9 cellular contexts compared by ENCODE assay signal in genomic region chr3:46935989-46936620, GRCh38. TPM values are rescaled to one million over a fixed set of nuclear protein-coding genes. Genes with fewer than 3 reads are reported as not detected.
DNase-seq lines count a peak whose midpoint lies in the region; ATAC-seq, FAIRE-seq and TF ChIP-seq lines count a peak whose summit lies in the region.
"Had no signal": no experiment of that assay in that cellular context is flagged by ENCODE, and none has a peak within 500 bp of the region (broad histone marks: within the 10 kb centered on the region; RNA-seq: fewer than 3 reads in every experiment).

No MANE protein-coding gene starts in this region.

- H3K9ac ChIP-seq in endocrine pancreas (ENCODE audit: control insufficient read depth, insufficient read depth, low read length) (peak overlapping the region; percentile 7), colonic mucosa (ENCODE audit: low read depth in 2 of 2, low read length in 2 of 2) (no peak overlapping the region)

- H3K79me2 ChIP-seq in OCI-LY7 (ENCODE audit: insufficient read depth, low read depth, low read length), result peaks cover 98% of the 10 kb centered on the region

- H3K4me1 Mint-ChIP-seq in CD8-positive, alpha-beta memory T cell, result peaks cover 54 to 82% (median 67%) of the 10 kb centered on the region in 3 donors
- H3K4me1 Mint-ChIP-seq in naive thymus-derived CD8-positive, alpha-beta T cell, result peaks cover 28 to 91% (median 63%) of the 10 kb centered on the region in 4 donors

- DNase-seq in CD8-positive, alpha-beta memory T cell, result peak in 1 of 5 donors; percentile 19
- no peak for DNase-seq in OCI-LY7 (ENCODE audit: low spot score)
- DNase-seq in pancreas, result no peak
- no peak for DNase-seq in H4 (ENCODE audit: low spot score)
- no peak for DNase-seq in colonic mucosa
- no peak for DNase-seq in naive thymus-derived CD8-positive, alpha-beta T cell

- no peak overlapping the region for H3K4me3 Mint-ChIP-seq in CD8-positive, alpha-beta memory T cell
- peak overlapping the region in 1 of 10 donors; percentile 2 for H3K4me3 Mint-ChIP-seq in naive thymus-derived CD8-positive, alpha-beta T cell

- POLR2A ChIA-PET in CD8-positive, alpha-beta memory T cell (lab: Charles Lee), result no interaction called here
- POLR2A ChIA-PET in OCI-LY7 (lab: Charles Lee), result interaction anchor here (0.8 to 1.7 kb wide), 6 partner anchors 10 to 44 kb away, joined by 3 to 6 read pairs (median 4); partner anchors contain the start of gene NBEAL2
- POLR2A ChIA-PET in naive thymus-derived CD8-positive, alpha-beta T cell (lab: Charles Lee), result interaction anchor here (0.8 to 1.1 kb wide), 2 partner anchors 11 to 14 kb away, joined by 3 read pairs; no protein-coding TSS in a partner anchor

- peaks cover 9 to 58% (median 25%) of the 10 kb centered on the region in 3 donors for H3K36me3 Mint-ChIP-seq in CD8-positive, alpha-beta memory T cell
- peaks cover 0 to 65% (median 17%) of the 10 kb centered on the region in 3 donors for H3K36me3 Mint-ChIP-seq in naive thymus-derived CD8-positive, alpha-beta T cell

- ATAC-seq in pancreas, result no peak
- ATAC-seq in HG02981 (IDR thresholded peaks at IDR 0.05; ENCODE audit: unreplicated experiment), result no peak
- no peak for ATAC-seq in naive thymus-derived CD8-positive, alpha-beta T cell

- H2AFZ ChIP-seq in OCI-LY7 (ENCODE audit: low read length), result no peak overlapping the region

- intact Hi-C loops in OCI-LY7 (cut with micrococcal nuclease; ENCODE audit: unreplicated experiment), result no loop called here
- intact Hi-C loops in pancreas (cut with DNase I), result loop anchor here in 1 of 3 donors (5.0 kb wide), 1 partner anchor 36 kb away; no protein-coding TSS in a partner anchor
- intact Hi-C loops in colonic mucosa (cut with DNase I), result no loop called here

- no peak overlapping the region for H3K4me3 ChIP-seq in CD8-positive, alpha-beta memory T cell (ENCODE audit: low read length)
- no peak overlapping the region for H3K4me3 ChIP-seq in OCI-LY7 (ENCODE audit: low read depth, low read length, poor library complexity, severe bottlenecking)
- H3K4me3 ChIP-seq in endocrine pancreas (ENCODE audit: control insufficient read depth, insufficient read depth, low read length), result no peak overlapping the region
- H3K4me3 ChIP-seq in pancreas, result no peak overlapping the region
- no peak overlapping the region for H3K4me3 ChIP-seq in colonic mucosa

- H3K27me3 Mint-ChIP-seq in CD8-positive, alpha-beta memory T cell, result no peaks in the 10 kb centered on the region
- H3K27me3 Mint-ChIP-seq in naive thymus-derived CD8-positive, alpha-beta T cell, result no peaks in the 10 kb centered on the region

- peaks cover 9% of the 10 kb centered on the region; the same call in 1 of the 2 replicates for H4K20me1 ChIP-seq in OCI-LY7 (ENCODE audit: insufficient read depth, low read length)

- H3K36me3 ChIP-seq in CD8-positive, alpha-beta memory T cell (ENCODE audit: insufficient read depth, low read length), result peaks cover 36% of the 10 kb centered on the region
- peaks cover 96% of the 10 kb centered on the region for H3K36me3 ChIP-seq in OCI-LY7 (ENCODE audit: insufficient read depth, low read length)
- H3K36me3 ChIP-seq in endocrine pancreas (ENCODE audit: control insufficient read depth, insufficient read depth, low read length), result peaks cover 2% of the 10 kb centered on the region
- H3K36me3 ChIP-seq in pancreas, result peaks cover 0 to 11% (median 0%) of the 10 kb centered on the region in 3 donors
- no peaks in the 10 kb centered on the region for H3K36me3 ChIP-seq in colonic mucosa

- CTCF ChIA-PET in CD8-positive, alpha-beta memory T cell (lab: Charles Lee), result interaction anchor here (0.7 to 2.2 kb wide), 3 partner anchors 13 to 62 kb away, joined by 5 read pairs; no protein-coding TSS in a partner anchor
- CTCF ChIA-PET in OCI-LY7 (lab: Charles Lee; ENCODE audit: unreplicated experiment), result interaction anchor here (0.8 to 1.2 kb wide), 2 partner anchors 13 to 51 kb away, joined by 3 read pairs; no protein-coding TSS in a partner anchor

- no peak overlapping the region for H3K27ac ChIP-seq in CD8-positive, alpha-beta memory T cell (ENCODE audit: low read depth, low read length)
- H3K27ac ChIP-seq in OCI-LY7 (ENCODE audit: low read depth, low read length, poor library complexity, severe bottlenecking), result no peak overlapping the region
- H3K27ac ChIP-seq in pancreas, result peak overlapping the region; percentile 54 to 72 (median 64)
- H3K27ac ChIP-seq in colonic mucosa, result no peak overlapping the region

- no peaks in the 10 kb centered on the region for H3K9me3 ChIP-seq in CD8-positive, alpha-beta memory T cell (ENCODE audit: low read length)
- H3K9me3 ChIP-seq in OCI-LY7 (ENCODE audit: low read length), result no peaks in the 10 kb centered on the region
- no peaks in the 10 kb centered on the region for H3K9me3 ChIP-seq in endocrine pancreas (ENCODE audit: control insufficient read depth, low read length)
- no peaks in the 10 kb centered on the region for H3K9me3 ChIP-seq in pancreas
- H3K9me3 ChIP-seq in colonic mucosa, result no peaks in the 10 kb centered on the region

- no peak overlapping the region for H3K4me2 ChIP-seq in OCI-LY7 (ENCODE audit: low read length)

- peaks cover 0 to 2% (median 0%) of the 10 kb centered on the region in 5 donors for H3K9me3 Mint-ChIP-seq in CD8-positive, alpha-beta memory T cell
- H3K9me3 Mint-ChIP-seq in naive thymus-derived CD8-positive, alpha-beta T cell, result no peaks in the 10 kb centered on the region

- BruUV-seq in OCI-LY7 (replicated peaks; lab: Mats Ljungman, UMichigan), result TSS peak; percentile 21

- peak overlapping the region in 5 of 8 donors; percentile 18 to 89 (median 45) for H3K27ac Mint-ChIP-seq in CD8-positive, alpha-beta memory T cell
- H3K27ac Mint-ChIP-seq in naive thymus-derived CD8-positive, alpha-beta T cell, result peak overlapping the region in 3 of 10 donors; percentile 22 to 79 (median 66)

- 68 to 71% methylated on average over 8 of the region's 8 CpGs for WGBS in pancreas, 2 donors

- no peak for FAIRE-seq in pancreas (lab: Jason Lieb, UNC)

- no peaks in the 10 kb centered on the region for H3K27me3 ChIP-seq in CD8-positive, alpha-beta memory T cell (ENCODE audit: insufficient read depth, low read length, poor library complexity, severe bottlenecking)
- H3K27me3 ChIP-seq in endocrine pancreas (ENCODE audit: control insufficient read depth, insufficient read depth, low read length) (no peaks in the 10 kb centered on the region), pancreas (no peaks in the 10 kb centered on the region), colonic mucosa (no peaks in the 10 kb centered on the region)

- no peaks in the 10 kb centered on the region for H3K9me2 ChIP-seq in OCI-LY7 (ENCODE audit: insufficient read depth, low read length)

- H3K4me1 ChIP-seq in CD8-positive, alpha-beta memory T cell (ENCODE audit: insufficient read depth, low read length), result peaks cover 36% of the 10 kb centered on the region
- H3K4me1 ChIP-seq in OCI-LY7 (ENCODE audit: insufficient read depth, low read length, poor library complexity, severe bottlenecking) (peaks cover 77% of the 10 kb centered on the region), endocrine pancreas (ENCODE audit: control insufficient read depth, insufficient read depth, low read length) (peaks cover 5% of the 10 kb centered on the region), pancreas (peaks cover 79 to 88% (median 86%) of the 10 kb centered on the region in 3 donors), colonic mucosa (peaks cover 31% of the 10 kb centered on the region)

- TF ChIP-seq CTCF in OCI-LY7 (conservative IDR thresholded peaks at IDR 0.05; ENCODE audit: low read length) (no peak), pancreas (IDR thresholded peaks at IDR 0.05) (no peak), colonic mucosa (IDR thresholded peaks at IDR 0.05) (no peak)

RNA-seq across cellular contexts. Expression of gene CCDC12, which starts 40.4 kb away (rescaled TPM):
- total RNA-seq in CD8-positive, alpha-beta memory T cell, result 10 to 100 TPM; 56.4 to 59.8 TPM
- 114 TPM for polyA plus RNA-seq in CD8-positive, alpha-beta memory T cell
- 74.9 and 102 TPM in 2 replicates for total RNA-seq in OCI-LY7 (2014; rRNA removed; shearing (Covaris generic))
- total RNA-seq in OCI-LY7 (2022), result 107 and 116 TPM in 2 replicates
- total RNA-seq in pancreas, result 10 to 100 TPM; 20.7 to 30.4 (median 22.4) TPM
- 10 to 100 TPM; 64.9 to 82.8 TPM for polyA plus RNA-seq in pancreas
- 15.1 and 16.0 TPM in 2 replicates for total RNA-seq in H4 (2014; rRNA removed; shearing (Covaris generic))
- 10 to 100 TPM; 34.1 to 55.7 TPM for total RNA-seq in colonic mucosa
- 10 to 100 TPM; 58.8 to 59.5 TPM for total RNA-seq in naive thymus-derived CD8-positive, alpha-beta T cell
- polyA plus RNA-seq in naive thymus-derived CD8-positive, alpha-beta T cell, result 100 to 1,000 TPM in 2 of 3 donors, 10 to 100 TPM in 1; 81.9 to 106 (median 106) TPM

RNA-seq across cellular contexts. Expression of gene NBEAL2, which starts 43.4 kb away (rescaled TPM):
- total RNA-seq in CD8-positive, alpha-beta memory T cell, result 10 to 100 TPM; 76.2 to 83.5 TPM
- polyA plus RNA-seq in CD8-positive, alpha-beta memory T cell, result 12.8 TPM
- total RNA-seq in OCI-LY7 (2014; rRNA removed; shearing (Covaris generic)), result 53.3 and 74.9 TPM in 2 replicates
- total RNA-seq in OCI-LY7 (2022) (129 and 149 TPM in 2 replicates), pancreas (10 to 100 TPM; 30.6 to 67.4 (median 37.1) TPM), colonic mucosa (100 to 1,000 TPM in 1 of 2 donors, 10 to 100 TPM in 1; 40.9 to 106 TPM)
- 100 to 1,000 TPM; 231 to 265 TPM for polyA plus RNA-seq in pancreas
- 3.3 and 4.0 TPM in 2 replicates for total RNA-seq in H4 (2014; rRNA removed; shearing (Covaris generic))
- 10 to 100 TPM; 40.7 to 46.0 TPM for total RNA-seq in naive thymus-derived CD8-positive, alpha-beta T cell
- 1 to 10 TPM in 2 of 3 donors, under 1 TPM in 1; 0.89 to 2.8 (median 1.9) TPM for polyA plus RNA-seq in naive thymus-derived CD8-positive, alpha-beta T cell

RNA-seq across cellular contexts. Expression of gene PTH1R, which starts 58.6 kb away (rescaled TPM):
- total RNA-seq in CD8-positive, alpha-beta memory T cell, result not detected
- polyA plus RNA-seq in CD8-positive, alpha-beta memory T cell, result not detected
- total RNA-seq in OCI-LY7 (2014; rRNA removed; shearing (Covaris generic)), result not detected in 2 replicates
- total RNA-seq in OCI-LY7 (2022) (not detected in 2 replicates), pancreas (1 to 10 TPM in 4 of 6 donors, under 1 TPM in 2; 0.49 to 2.9 (median 1.3) TPM), colonic mucosa (under 1 TPM; 0.69 to 0.86 TPM)
- polyA plus RNA-seq in pancreas, result 10 to 100 TPM; 32.0 to 34.8 TPM
- 0.43 TPM in 1 of 2 replicates, not detected in the other for total RNA-seq in H4 (2014; rRNA removed; shearing (Covaris generic))
- not detected for total RNA-seq in naive thymus-derived CD8-positive, alpha-beta T cell
- polyA plus RNA-seq in naive thymus-derived CD8-positive, alpha-beta T cell, result not detected
- total RNA-seq: Daoy had no signal

Comparison
In these comparisons a context has a peak if more than half of its experiments do, and no peak if none do; other contexts are left out.
1. H3K27ac ChIP-seq: peak in pancreas (4 of 4); none in CD8-positive, alpha-beta memory T cell (single experiment), OCI-LY7 (single experiment) and colonic mucosa (single experiment).